1 cellular context compared by ENCODE assay signal in the genomic region with DNA sequence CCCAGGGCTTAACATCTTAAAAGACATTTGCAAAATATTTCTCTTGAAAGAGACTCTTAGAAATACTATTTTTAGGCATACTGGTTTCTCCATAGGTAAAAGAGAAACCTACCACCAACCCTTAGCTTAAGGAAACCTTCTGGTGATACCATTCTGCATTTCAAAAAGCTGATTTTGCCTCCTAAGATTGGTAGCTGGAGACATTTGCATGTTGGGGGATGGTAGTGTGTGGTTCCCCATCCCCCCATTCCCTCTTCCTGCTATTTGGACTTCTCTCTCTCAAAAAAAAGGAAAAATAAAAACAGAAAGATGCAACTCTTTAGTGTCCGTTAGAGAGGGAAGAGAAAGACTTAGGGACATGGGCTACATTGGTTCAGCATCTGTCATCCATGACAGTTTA.
A peak's percentile ranks its signal among the peaks of the same experiment; 100 is the strongest.
TF ChIP-seq lines count a peak whose summit lies in the region.

No MANE protein-coding gene starts in this region.

TF ChIP-seq in H1, 55 proteins besides CTCF, POLR2A, EP300 and RAD21:
- TF ChIP-seq, protein P1, sequence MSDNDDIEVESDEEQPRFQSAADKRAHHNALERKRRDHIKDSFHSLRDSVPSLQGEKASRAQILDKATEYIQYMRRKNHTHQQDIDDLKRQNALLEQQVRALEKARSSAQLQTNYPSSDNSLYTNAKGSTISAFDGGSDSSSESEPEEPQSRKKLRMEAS (IDR thresholded peaks at IDR 0.05) = no peak
- no peak for TF ChIP-seq RFX5 (IDR thresholded peaks at IDR 0.05; ENCODE audit: borderline replicate concordance, low read depth, low read length)
- peak; percentile 49; the same call in 1 of the 2 replicates for TF ChIP-seq SP1 (IDR thresholded peaks at IDR 0.05; ENCODE audit: low read depth, low read length)
